Comparison of ENCODE assay signal across 11 cellular contexts in genomic region chr9:92151691-92152393, GRCh38.
DNase-seq lines count a peak whose midpoint lies in the region; ATAC-seq and FAIRE-seq lines count a peak whose summit lies in the region.
"Had no signal": no experiment of that assay in that cellular context is flagged by ENCODE, and none has a peak within 500 bp of the region (broad histone marks: within the 10 kb centered on the region; RNA-seq: fewer than 3 reads in every experiment).

No MANE protein-coding gene starts in this region.

- no peak for FAIRE-seq in GM19239 (lab: Jason Lieb, UNC)
- FAIRE-seq: GM18507 had no signal

- ATAC-seq in HG02623 (IDR thresholded peaks at IDR 0.05; ENCODE audit: unreplicated experiment), result no peak
- ATAC-seq: gastroesophageal sphincter; stimulated activated naive CD8-positive, alpha-beta T cell treated with anti-CD3 and anti-CD28 coated beads, Interleukin-15, Interleukin-2, amounts not matched to agents 100 U/mL and 50 U/mL, for 24 hours had no signal

- DNase-seq in GM04503 (ENCODE audit: low read depth), result peak; percentile 42
- peak; percentile 62 for DNase-seq in NCI-H2029 treated with DMSO at 0.1 percent for 48 hours (lab: John Stamatoyannopoulos, UW)
- DNase-seq in cerebellar cortex (ENCODE audit: low spot score), result peak; percentile 81
- peak; percentile 23 for DNase-seq in pons (ENCODE audit: low spot score)
- DNase-seq in GM19239 (ENCODE audit: insufficient read length, low spot score), result no peak
- no peak for DNase-seq in NOMO-1 treated with dmso at 0.1 percent for 144 hours (lab: John Stamatoyannopoulos, UW; ENCODE audit: unreplicated experiment)
- DNase-seq: activated T-cell treated with anti-CD3 and anti-CD28 coated beads, Interleukin-2, amount 50 U/mL, for 24 hours; stimulated activated naive CD8-positive, alpha-beta T cell treated with anti-CD3 and anti-CD28 coated beads, Interleukin-15, Interleukin-2, amounts not matched to agents 100 U/mL and 50 U/mL, for 24 hours had no signal

Comparison
In these comparisons a context has a peak if more than half of its experiments do, and no peak if none do; other contexts are left out.
1. DNase-seq: peak in GM04503 (single experiment), NCI-H2029 treated with DMSO at 0.1 percent for 48 hours (single experiment), cerebellar cortex (single experiment) and pons (single experiment); none in GM19239 (single experiment) and NOMO-1 treated with dmso at 0.1 percent for 144 hours (single experiment).